Comparison of ENCODE assay signal across 8 cellular contexts in genomic region chr21:34983680-34984086, GRCh38.
DNase-seq lines count a peak whose midpoint lies in the region; ATAC-seq and TF ChIP-seq lines count a peak whose summit lies in the region.

No MANE protein-coding gene starts in this region.

- no peaks in the 10 kb centered on the region for H3K4me1 ChIP-seq in testis

- peak overlapping the region; percentile 91 for H3K27ac Mint-ChIP-seq in T-helper 2 cell treated with Interferon-gamma antibody and Interleukin-4, amounts not matched to agents 5 μg/mL and 100 μg/mL, for 36 hours

- no peaks in the 10 kb centered on the region for H3K36me3 ChIP-seq in testis (ENCODE audit: low read depth, missing control alignments)

- H3K4me1 Mint-ChIP-seq in T-helper 2 cell treated with Interferon-gamma antibody and Interleukin-4, amounts not matched to agents 5 μg/mL and 100 μg/mL, for 36 hours (ENCODE audit: low read depth) = peaks cover 78% of the 10 kb centered on the region

- DNase-seq in T-helper 2 cell treated with Interferon-gamma antibody and Interleukin-4, amounts not matched to agents 5 μg/mL and 100 μg/mL, for 36 hours (ENCODE audit: low spot score) = peak; percentile 83
- DNase-seq in cardiac fibroblast (ENCODE audit: low read depth in 2 of 2) = peak; percentile 35 to 84
- DNase-seq in stimulated activated CD8-positive, alpha-beta memory T cell treated with anti-CD3 and anti-CD28 coated beads, Interleukin-12 subunit alpha, Interleukin-12 subunit beta, amount 100 ng/mL, for 4 hours (ENCODE audit: low read depth) = peak; percentile 55
- no peak for DNase-seq in testis
- no peak for DNase-seq in NCI-H2196 (lab: John Stamatoyannopoulos, UW; ENCODE audit: unreplicated experiment)
- no peak for DNase-seq in cortex of kidney (lab: John Stamatoyannopoulos, UW)
- DNase-seq in DMS114 treated with DMSO at 0.1 percent for 48 hours (lab: John Stamatoyannopoulos, UW; ENCODE audit: unreplicated experiment) = no peak

- peak overlapping the region; percentile 72 for H3K4me3 Mint-ChIP-seq in T-helper 2 cell treated with Interferon-gamma antibody and Interleukin-4, amounts not matched to agents 5 μg/mL and 100 μg/mL, for 36 hours

- H3K27me3 Mint-ChIP-seq in T-helper 2 cell treated with Interferon-gamma antibody and Interleukin-4, amounts not matched to agents 5 μg/mL and 100 μg/mL, for 36 hours (ENCODE audit: low read depth) = no peaks in the 10 kb centered on the region

- no peaks in the 10 kb centered on the region for H3K27me3 ChIP-seq in testis

- H3K9me3 Mint-ChIP-seq in T-helper 2 cell treated with Interferon-gamma antibody and Interleukin-4, amounts not matched to agents 5 μg/mL and 100 μg/mL, for 36 hours = no peaks in the 10 kb centered on the region

- intact Hi-C loops in testis (cut with DNase I; ENCODE audit: low total_unique reads) = no loop called here

- ATAC-seq in GM21825 (IDR thresholded peaks at IDR 0.05; ENCODE audit: unreplicated experiment) = peak; percentile 30

- no peak overlapping the region for H3K27ac ChIP-seq in testis

- TF ChIP-seq POLR2A in testis (IDR thresholded peaks at IDR 0.05) = no peak

- H3K4me3 ChIP-seq in cardiac fibroblast (replicated peaks in 1 of 2; ENCODE audit: low read depth in 2 of 2, low read length in 2 of 2) (no peak overlapping the region), testis (no peak overlapping the region)

- H3K9me3 ChIP-seq in testis = no peaks in the 10 kb centered on the region

- H3K36me3 Mint-ChIP-seq in T-helper 2 cell treated with Interferon-gamma antibody and Interleukin-4, amounts not matched to agents 5 μg/mL and 100 μg/mL, for 36 hours (ENCODE audit: low read depth) = peaks cover 49% of the 10 kb centered on the region

- no peak for TF ChIP-seq CTCF in cardiac fibroblast (IDR thresholded peaks at IDR 0.05; ENCODE audit: low read depth, low read length)
- TF ChIP-seq CTCF in testis (IDR thresholded peaks at IDR 0.05) = no peak

Comparison
In these comparisons a context has a peak if more than half of its experiments do, and no peak if none do; other contexts are left out.
1. DNase-seq: peak in T-helper 2 cell treated with Interferon-gamma antibody and Interleukin-4, amounts not matched to agents 5 μg/mL and 100 μg/mL, for 36 hours (single experiment), cardiac fibroblast (2 of 2) and stimulated activated CD8-positive, alpha-beta memory T cell treated with anti-CD3 and anti-CD28 coated beads, Interleukin-12 subunit alpha, Interleukin-12 subunit beta, amount 100 ng/mL, for 4 hours (single experiment); none in testis (single experiment), NCI-H2196 (single experiment), cortex of kidney (single experiment) and DMS114 treated with DMSO at 0.1 percent for 48 hours (single experiment).